Comparison of ENCODE assay signal across 13 cellular contexts in the genomic region with DNA sequence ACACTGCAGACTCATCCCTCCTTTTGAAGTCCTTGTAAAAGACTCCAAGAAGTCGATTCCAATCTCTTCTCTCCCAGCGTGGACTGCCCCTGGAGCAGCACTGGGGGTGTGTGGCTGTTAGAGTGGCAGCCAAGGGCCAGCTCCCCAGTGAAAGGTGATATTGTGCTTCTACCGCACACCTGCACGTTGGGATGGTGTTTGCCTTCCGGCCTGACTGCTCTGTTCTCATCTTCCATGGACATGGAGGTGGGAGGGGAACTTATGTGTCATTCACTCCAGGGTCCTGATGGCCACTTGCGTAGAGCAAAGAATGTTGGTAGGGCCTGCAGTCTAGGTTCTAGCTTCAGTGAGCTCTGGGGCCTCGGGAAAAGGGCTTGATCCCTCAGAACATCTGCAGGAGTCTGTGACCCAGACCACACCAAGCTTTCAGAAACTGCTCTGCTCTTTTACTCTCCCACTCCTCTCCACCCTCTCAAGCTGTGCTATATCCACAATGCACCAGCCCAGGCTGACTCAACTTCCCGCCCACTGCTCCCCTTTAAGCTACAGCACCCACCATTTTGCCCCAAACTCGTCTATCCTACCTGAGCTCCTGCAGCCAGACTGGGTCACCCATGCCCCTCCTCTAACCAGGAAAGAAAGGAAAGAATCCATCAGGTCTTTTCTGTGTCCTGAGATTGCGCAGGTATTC. TPM values are rescaled to one million over a fixed set of nuclear protein-coding genes. Genes with fewer than 3 reads are reported as not detected.
DNase-seq lines count a peak whose midpoint lies in the region; ATAC-seq and FAIRE-seq lines count a peak whose summit lies in the region.
"Had no signal": no experiment of that assay in that cellular context is flagged by ENCODE, and none has a peak within 500 bp of the region (broad histone marks: within the 10 kb centered on the region; RNA-seq: fewer than 3 reads in every experiment).

No MANE protein-coding gene starts in this region.

- no peak for ATAC-seq in HG02852 (IDR thresholded peaks at IDR 0.05; ENCODE audit: unreplicated experiment)
- ATAC-seq: sciatic nerve had no signal

- H3K27ac ChIP-seq in caudate nucleus (ENCODE audit: low read depth, low read length) (peak overlapping the region; percentile 75), thymus (ENCODE audit: low read depth) (peak overlapping the region; percentile 31)
- H3K27ac ChIP-seq: thoracic aorta had no signal

- no peaks in the 10 kb centered on the region for H3K27me3 ChIP-seq in thymus (ENCODE audit: control insufficient read depth, insufficient read depth)

- peak; percentile 32 for DNase-seq in stimulated activated CD4-positive, alpha-beta T cell treated with anti-CD3 and anti-CD28 coated beads, Interleukin-15, amount 100 ng/mL, for 24 hours
- no peak for DNase-seq in stimulated activated CD4-positive, alpha-beta T cell treated with anti-CD3 and anti-CD28 coated beads, Interleukin-12 subunit alpha, Interleukin-12 subunit beta, amount 100 ng/mL, for 4 hours
- DNase-seq in NCI-H2196 treated with DMSO at 0.1 percent for 48 hours (lab: John Stamatoyannopoulos, UW; ENCODE audit: unreplicated experiment) (peak; percentile 16), caudate nucleus (lab: John Stamatoyannopoulos, UW) (peak in 39 of 61 donors; percentile 12 to 88 (median 47)), HTR-8/SVneo (ENCODE audit: insufficient read length, low spot score) (no peak), mesenteric fat pad (ENCODE audit: low spot score) (no peak)
- DNase-seq: aorta, naive B cell, NCI-H2171 had no signal

- H3K4me1 ChIP-seq in thymus (ENCODE audit: control insufficient read depth, insufficient read depth, low read length) = peaks cover 41% of the 10 kb centered on the region

- FAIRE-seq in HTR-8/SVneo (lab: Jason Lieb, UNC) = no peak

- no peak overlapping the region for H3K4me3 ChIP-seq in thymus (ENCODE audit: low read length)
- H3K4me3 ChIP-seq: thoracic aorta had no signal

- 80% methylated on average over 10 of the region's 10 CpGs for WGBS in thymus

- H3K36me3 ChIP-seq in thymus (ENCODE audit: control insufficient read depth, insufficient read depth) = no peaks in the 10 kb centered on the region
- H3K36me3 ChIP-seq: thoracic aorta had no signal

- H3K9me3 ChIP-seq in thymus (ENCODE audit: control insufficient read depth) = no peaks in the 10 kb centered on the region
- H3K9me3 ChIP-seq: thoracic aorta had no signal

RNA-seq across cellular contexts. Expression of gene LIPC, which starts 31.3 kb away (rescaled TPM):
- polyA plus RNA-seq in thymus = 2.0 TPM
- not detected for total RNA-seq in mesenteric fat pad
- total RNA-seq: thoracic aorta had no signal

Comparison
In these comparisons a context has a peak if more than half of its experiments do, and no peak if none do; other contexts are left out.
1. DNase-seq: peak in stimulated activated CD4-positive, alpha-beta T cell treated with anti-CD3 and anti-CD28 coated beads, Interleukin-15, amount 100 ng/mL, for 24 hours (single experiment), NCI-H2196 treated with DMSO at 0.1 percent for 48 hours (single experiment) and caudate nucleus (39 of 61); none in stimulated activated CD4-positive, alpha-beta T cell treated with anti-CD3 and anti-CD28 coated beads, Interleukin-12 subunit alpha, Interleukin-12 subunit beta, amount 100 ng/mL, for 4 hours (single experiment), HTR-8/SVneo (single experiment) and mesenteric fat pad (single experiment).